In the genomic region with DNA sequence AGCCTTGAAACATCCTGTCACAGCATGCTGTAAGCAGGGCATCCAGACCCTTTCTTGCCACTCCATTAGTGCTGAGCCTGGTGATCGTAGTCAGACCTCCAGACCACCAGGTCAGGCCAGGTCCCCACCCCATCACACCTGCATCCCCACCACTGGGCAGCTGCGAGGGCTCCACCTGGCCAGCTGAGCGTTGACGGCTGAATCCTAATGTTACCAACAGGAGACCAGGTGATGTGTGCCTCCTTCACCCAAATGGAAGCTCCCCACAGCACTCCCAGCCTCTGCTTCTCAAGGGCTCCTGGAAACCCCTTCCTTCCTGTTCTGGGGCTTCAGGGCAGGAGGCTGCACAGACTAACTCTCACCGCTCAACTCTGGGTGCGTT, we compare ENCODE assay signal across 14 cellular contexts.
"Had no signal": no experiment of that assay in that cellular context is flagged by ENCODE, and none has a peak within 500 bp of the region (broad histone marks: within the 10 kb centered on the region; RNA-seq: fewer than 3 reads in every experiment).

No MANE protein-coding gene starts in this region.

- H3K4me3 ChIP-seq: mucosa of descending colon, ovary, skin epidermis had no signal

- DNase-seq: activated CD4-positive, alpha-beta T cell treated with anti-CD3 and anti-CD28 coated beads for 48 hours; cortex of kidney; effector memory CD4-positive, alpha-beta T cell; kidney glomerular epithelial cell; mammary epithelial cell; mucosa of descending colon; nephron progenitor cell; SHP77; T-helper 17 cell had no signal

- ATAC-seq: mucosa of descending colon; stimulated activated effector memory CD8-positive, alpha-beta T cell treated with anti-CD3 and anti-CD28 coated beads, Interleukin-12 subunit alpha, Interleukin-12 subunit beta, amount 100 ng/mL, for 72 hours; T-helper 17 cell had no signal

- FAIRE-seq: bronchial epithelial cell, frontal cortex had no signal

- H3K27me3 ChIP-seq: ovary had no signal

- H3K36me3 ChIP-seq: ovary had no signal

- H3K9me3 ChIP-seq: ovary had no signal
